Comparison of ENCODE assay signal across 1 cellular context in the genomic region with DNA sequence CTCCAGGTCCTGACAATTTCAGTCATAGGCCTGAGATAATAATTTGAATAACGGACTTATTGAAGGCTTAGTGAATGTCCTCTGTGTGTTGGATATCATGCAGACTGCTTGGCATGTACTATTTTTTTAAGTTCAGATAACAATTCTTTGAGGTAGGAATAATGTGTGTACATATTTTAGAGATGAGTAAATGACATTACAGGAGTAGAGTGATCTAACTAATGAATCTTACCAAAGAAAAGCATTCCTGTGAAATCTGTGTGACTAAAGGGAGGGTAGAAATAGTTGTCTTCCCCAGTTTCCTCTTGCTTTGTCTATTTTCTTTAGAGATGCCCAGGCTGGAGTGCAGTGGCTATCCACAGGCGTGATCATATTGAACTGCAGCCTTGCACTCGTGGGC.
TF ChIP-seq lines count a peak whose summit lies in the region.

No MANE protein-coding gene starts in this region.

TF ChIP-seq in SK-N-SH treated with all-trans-retinoic acid at 6 μM for 48 hours, 23 proteins besides CTCF, POLR2A, EP300 and RAD21 (continued from another document):
- TF ChIP-seq, protein P1, sequence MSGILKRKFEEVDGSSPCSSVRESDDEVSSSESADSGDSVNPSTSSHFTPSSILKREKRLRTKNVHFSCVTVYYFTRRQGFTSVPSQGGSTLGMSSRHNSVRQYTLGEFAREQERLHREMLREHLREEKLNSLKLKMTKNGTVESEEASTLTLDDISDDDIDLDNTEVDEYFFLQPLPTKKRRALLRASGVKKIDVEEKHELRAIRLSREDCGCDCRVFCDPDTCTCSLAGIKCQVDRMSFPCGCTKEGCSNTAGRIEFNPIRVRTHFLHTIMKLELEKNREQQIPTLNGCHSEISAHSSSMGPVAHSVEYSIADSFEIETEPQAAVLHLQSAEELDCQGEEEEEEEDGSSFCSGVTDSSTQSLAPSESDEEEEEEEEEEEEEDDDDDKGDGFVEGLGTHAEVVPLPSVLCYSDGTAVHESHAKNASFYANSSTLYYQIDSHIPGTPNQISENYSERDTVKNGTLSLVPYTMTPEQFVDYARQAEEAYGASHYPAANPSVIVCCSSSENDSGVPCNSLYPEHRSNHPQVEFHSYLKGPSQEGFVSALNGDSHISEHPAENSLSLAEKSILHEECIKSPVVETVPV (CRISPR knock-in tag; IDR thresholded peaks at IDR 0.05), result no peak
